8 cellular contexts compared by ENCODE assay signal in the genomic region with DNA sequence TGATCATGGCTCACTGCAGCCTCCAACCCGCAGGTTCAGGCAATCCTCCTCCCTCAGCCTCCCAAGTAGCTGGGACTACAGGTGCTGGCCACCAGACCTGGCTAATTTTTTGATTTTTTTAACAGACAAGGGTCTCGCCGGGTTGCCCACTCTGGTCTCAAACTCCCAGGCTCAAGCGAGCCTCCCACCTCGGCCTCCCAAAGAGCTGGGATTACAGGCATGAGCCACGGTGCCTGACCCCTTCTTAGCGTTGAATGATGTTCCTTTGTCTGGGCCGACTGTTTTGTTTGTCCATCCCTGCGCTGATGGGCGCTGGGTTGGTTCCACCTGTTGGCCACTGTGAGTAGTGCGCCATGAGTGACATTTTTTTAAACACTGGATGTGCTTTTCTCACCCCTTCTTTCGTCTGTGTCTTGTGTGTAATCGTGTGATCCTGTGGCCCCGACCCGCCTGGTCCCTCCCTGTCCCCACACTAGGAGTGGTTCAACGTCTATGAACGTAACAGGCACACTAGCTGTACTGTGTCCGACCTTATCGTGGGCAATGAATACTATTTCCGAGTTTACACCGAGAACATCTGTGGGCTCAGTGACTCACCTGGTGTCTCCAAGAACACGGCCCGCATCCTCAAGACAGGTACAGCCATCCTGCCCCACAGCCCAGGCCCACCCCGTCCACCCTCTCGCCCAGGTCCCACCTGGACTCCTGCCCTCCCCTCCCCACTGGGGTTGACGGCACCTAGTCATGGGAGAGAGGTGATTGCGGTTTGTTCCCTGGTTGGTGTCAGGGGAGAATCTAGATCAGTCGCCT. TPM values are rescaled to one million over a fixed set of nuclear protein-coding genes. Genes with fewer than 3 reads are reported as not detected.
DNase-seq lines count a peak whose midpoint lies in the region; ATAC-seq and TF ChIP-seq lines count a peak whose summit lies in the region.

No MANE protein-coding gene starts in this region.

- peak; percentile 53 for ATAC-seq in GM19351 (IDR thresholded peaks at IDR 0.05; ENCODE audit: unreplicated experiment)
- peak; percentile 82 for ATAC-seq in body of pancreas
- ATAC-seq in GM19395 (IDR thresholded peaks at IDR 0.05; ENCODE audit: unreplicated experiment): no peak

- WGBS in body of pancreas, 2 donors: 16 to 20% methylated on average over 19 to 28 of the region's 28 CpGs

- no peaks in the 10 kb centered on the region for H3K9me3 ChIP-seq in body of pancreas

- peak; percentile 78 for DNase-seq in Ammon's horn (ENCODE audit: low spot score)
- peak; percentile 64 for DNase-seq in NCI-H1694 (lab: John Stamatoyannopoulos, UW)
- peak; percentile 34 for DNase-seq in T-helper 9 cell
- peak; percentile 58 to 67 (median 64) for DNase-seq in body of pancreas
- peak; percentile 71 for DNase-seq in inferior parietal cortex (ENCODE audit: extremely low spot score)
- DNase-seq in stimulated activated CD4-positive, alpha-beta T cell treated with anti-CD3 and anti-CD28 coated beads, Interleukin-1b, Interleukin-23, amount 100 ng/mL, for 4 hours (ENCODE audit: low read depth in 2 of 2): peak; percentile 41

- H3K27me3 ChIP-seq in body of pancreas: peaks cover 0 to 11% of the 10 kb centered on the region in 2 donors

- H3K36me3 ChIP-seq in body of pancreas (replicated peaks in 1 of 2; ENCODE audit: insufficient read depth in 1 of 2, low read depth in 2 of 2): no peaks in the 10 kb centered on the region

- H3K27ac ChIP-seq in body of pancreas: no peak overlapping the region

- no peak for TF ChIP-seq POLR2A in body of pancreas (IDR thresholded peaks at IDR 0.05)

- TF ChIP-seq CTCF in body of pancreas (IDR thresholded peaks at IDR 0.05): peak; percentile 72 to 92 (median 84)

- H3K4me1 ChIP-seq in body of pancreas: no peaks in the 10 kb centered on the region

- intact Hi-C loops in body of pancreas (cut with DNase I): loop anchor here (5.0 kb wide), 1 partner anchor 89 kb away; no protein-coding TSS in a partner anchor

- no peak overlapping the region for H3K4me3 ChIP-seq in body of pancreas

RNA-seq across cellular contexts. Expression of a gene that starts 15.0 kb away (rescaled TPM):
- total RNA-seq in body of pancreas: 10 to 100 TPM; 60.3 to 68.0 TPM

RNA-seq across cellular contexts. Expression of a gene that starts 15.4 kb away (rescaled TPM):
- total RNA-seq in body of pancreas: 1 to 10 TPM in 1 of 2 donors, not detected in 1; 1.0 TPM

RNA-seq across cellular contexts. Expression of a gene that starts 28.6 kb away (rescaled TPM):
- total RNA-seq in body of pancreas: not detected

RNA-seq across cellular contexts. Expression of a gene that starts 42.5 kb away (rescaled TPM):
- total RNA-seq in body of pancreas: 1 to 10 TPM in 1 of 2 donors, not detected in 1; 6.9 TPM

RNA-seq across cellular contexts. Expression of a gene that starts 49.7 kb away (rescaled TPM):
- total RNA-seq in body of pancreas: 1 to 10 TPM; 5.6 to 7.5 TPM
